In the genomic region with DNA sequence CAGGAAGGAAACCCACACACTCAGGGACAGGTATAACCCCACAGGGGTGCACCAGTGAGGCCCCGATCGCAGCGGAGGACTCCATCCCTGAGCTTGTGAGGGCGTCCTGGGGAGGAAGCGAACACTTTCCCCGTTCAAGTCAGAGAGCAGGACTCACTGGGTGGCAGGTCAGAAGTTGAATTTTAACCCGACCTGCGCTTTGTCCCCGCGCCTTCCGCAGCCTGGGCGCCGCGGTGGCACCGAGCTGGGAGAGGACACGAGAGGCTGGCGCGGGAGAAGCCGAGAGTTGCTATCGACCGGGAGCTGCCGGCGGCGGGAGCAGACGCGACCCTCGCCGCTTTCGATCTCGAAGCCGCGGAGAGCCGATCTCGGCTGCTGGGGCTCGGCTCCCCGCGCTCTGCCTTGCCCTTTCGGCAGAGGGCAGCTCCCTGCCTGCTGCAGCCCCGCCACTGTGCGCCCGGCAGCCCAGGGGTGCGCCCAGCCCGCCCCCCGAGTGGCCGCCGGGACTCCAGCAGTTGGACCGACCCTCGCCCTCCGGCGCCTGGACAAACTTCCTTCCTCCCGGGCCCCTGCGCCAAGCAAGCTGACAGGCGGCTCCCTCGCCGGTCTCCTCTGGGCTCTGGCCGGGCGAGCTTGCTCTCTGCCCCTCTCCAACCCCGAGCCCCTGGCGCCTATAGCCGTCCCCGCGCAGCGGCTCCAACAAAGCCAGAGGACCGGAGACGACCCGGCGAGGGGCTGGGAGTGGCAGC, we compare ENCODE assay signal across 1 cellular context.
TF ChIP-seq lines count a peak whose summit lies in the region.

No MANE protein-coding gene starts in this region.

TF ChIP-seq in H1, 55 proteins besides CTCF, POLR2A, EP300 and RAD21 (continued from another document):
- TF ChIP-seq ASH2L (IDR thresholded peaks at IDR 0.05; ENCODE audit: low read length) = peak; percentile 99
- no peak for TF ChIP-seq TEAD4 (IDR thresholded peaks at IDR 0.05; ENCODE audit: low read depth, low read length)
- peak; percentile 31; the same call in 1 of the 2 replicates for TF ChIP-seq MAX (IDR thresholded peaks at IDR 0.05)
- peak; percentile 63 for TF ChIP-seq E2F6 (IDR thresholded peaks at IDR 0.05)
- TF ChIP-seq EGR1 (IDR thresholded peaks at IDR 0.05; ENCODE audit: borderline replicate concordance, low read depth, low read length) = peak; percentile 77
- TF ChIP-seq KDM4A (IDR thresholded peaks at IDR 0.05; ENCODE audit: low read depth, low read length, severe bottlenecking) = peak; percentile 99
- TF ChIP-seq PHF8 (conservative IDR thresholded peaks at IDR 0.05; ENCODE audit: low read depth, low read length) = 0 out of 2 replicates have a peak, but pooled peaks have one; percentile 18
- no peak for TF ChIP-seq BACH1 (IDR thresholded peaks at IDR 0.05; ENCODE audit: low read length)
- no peak for TF ChIP-seq NANOG (IDR thresholded peaks at IDR 0.05; ENCODE audit: insufficient read depth, low read depth, low read length, poor library complexity, severe bottlenecking)
- TF ChIP-seq RBBP5 (IDR thresholded peaks at IDR 0.05; ENCODE audit: borderline replicate concordance, low read depth, low read length) = peak; percentile 100
